Comparison of ENCODE assay signal across 11 cellular contexts in the genomic region with DNA sequence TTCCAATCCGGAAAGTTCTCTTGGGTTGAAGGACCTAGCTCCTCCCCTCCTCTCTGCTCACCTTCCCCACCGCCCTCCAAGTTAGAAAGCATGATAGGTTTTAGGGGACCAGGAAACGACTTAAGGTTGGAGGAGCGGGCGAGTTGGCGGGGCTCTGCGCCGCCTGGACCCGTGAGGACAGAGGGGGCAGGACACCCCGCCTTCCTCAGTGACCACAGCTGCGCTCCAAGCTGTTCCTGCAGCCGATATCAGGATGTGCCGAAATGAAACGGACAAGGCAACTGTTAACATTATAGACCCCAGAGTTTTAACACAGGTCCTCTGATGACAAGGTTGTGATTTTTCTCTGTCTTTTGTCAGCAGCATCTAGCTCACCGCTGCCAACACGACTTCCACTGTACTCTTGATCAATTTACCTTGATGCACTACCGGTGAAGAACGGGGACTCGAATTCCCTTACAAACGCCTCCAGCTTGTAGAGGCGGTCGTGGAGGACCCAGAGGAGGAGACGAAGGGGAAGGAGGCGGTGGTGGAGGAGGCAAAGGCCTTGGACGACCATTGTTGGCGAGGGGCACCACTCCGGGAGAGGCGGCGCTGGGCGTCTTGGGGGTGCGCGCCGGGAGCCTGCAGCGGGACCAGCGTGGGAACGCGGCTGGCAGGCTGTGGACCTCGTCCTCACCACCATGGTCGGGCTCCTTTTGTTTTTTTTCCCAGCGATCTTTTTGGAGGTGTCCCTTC. TPM values are rescaled to one million over a fixed set of nuclear protein-coding genes. Genes with fewer than 3 reads are reported as not detected.
DNase-seq lines count a peak whose midpoint lies in the region; ATAC-seq and TF ChIP-seq lines count a peak whose summit lies in the region.
"Had no signal": no experiment of that assay in that cellular context is flagged by ENCODE, and none has a peak within 500 bp of the region (broad histone marks: within the 10 kb centered on the region; RNA-seq: fewer than 3 reads in every experiment).

A gene (plus strand): TSS at position 228 of the 738 bp plus-strand sequence. CDS start 456 bp downstream, at position 684.

- no peaks in the 10 kb centered on the region for H3K36me3 ChIP-seq in WERI-Rb-1
- H3K36me3 ChIP-seq: lower lobe of right lung had no signal

- peak within 1 kb of the TSS; percentile 40 for H3K4me3 ChIP-seq in WERI-Rb-1 (ENCODE audit: low read depth, low read length)
- H3K4me3 ChIP-seq in fibroblast of the aortic adventitia (ENCODE audit: low read depth, low read length) = peak within 1 kb of the TSS; percentile 39
- H3K4me3 ChIP-seq: lower lobe of right lung had no signal

- ATAC-seq in esophagus mucosa = no peak

- no peak within 1 kb of the TSS for H3K27ac ChIP-seq in WERI-Rb-1
- H3K27ac ChIP-seq: lower lobe of right lung had no signal

- peaks cover 25% of the 10 kb centered on the region for H3K27me3 ChIP-seq in WERI-Rb-1 (ENCODE audit: insufficient read depth, low read depth, severe bottlenecking)

- in situ Hi-C loops in G401 (cut with HindIII; ENCODE audit: low sequenced_read_pairs) = no loop called here

- no peaks in the 10 kb centered on the region for H3K9me3 ChIP-seq in WERI-Rb-1 (ENCODE audit: severe bottlenecking)
- H3K9me3 ChIP-seq: lower lobe of right lung had no signal

- no peak for TF ChIP-seq CTCF in WERI-Rb-1 (IDR thresholded peaks at IDR 0.05; ENCODE audit: low read depth, low read length)
- TF ChIP-seq CTCF in fibroblast of the aortic adventitia (IDR thresholded peaks at IDR 0.05; ENCODE audit: insufficient read depth, low read length) = no peak

- DNase-seq in G401 (ENCODE audit: low spot score) = peak; percentile 71
- DNase-seq in WERI-Rb-1 = peak; percentile 24
- DNase-seq in fibroblast of the aortic adventitia (ENCODE audit: low read depth) = no peak
- no peak for DNase-seq in occipital lobe (lab: John Stamatoyannopoulos, UW)
- DNase-seq in HUDEP-2 (lab: John Stamatoyannopoulos, UW; ENCODE audit: unreplicated experiment in 76 of 76) = no peak
- no peak for DNase-seq in HPDE6-E6E7 (ENCODE audit: extremely low spot score)
- no peak for DNase-seq in HuH-7.5 (ENCODE audit: low spot score)

RNA-seq across cellular contexts. Expression of the gene that starts here (rescaled TPM):
- not detected in 2 replicates for total RNA-seq in G401 (2014; rRNA removed; shearing (Covaris generic))
- total RNA-seq in fibroblast of the aortic adventitia (ENCODE audit: low replicate concordance) (under 0.01 and 0.09 TPM in 2 replicates), occipital lobe (22.3 TPM), esophagus mucosa (not detected)
- total RNA-seq: activated T-helper 2 cell treated with anti-CD3 and anti-CD28 coated beads, Interferon-gamma antibody, Interleukin-2, Interleukin-4, amounts not matched to agents 10 μg/mL and 5 μg/mL and 100 μg/mL, durations not matched to agents 14 hours and 24 hours and 36 hours; T-helper 1 cell treated with Interleukin-12 subunit alpha and Interleukin-12 subunit beta and Interleukin-4 antibody, amounts not matched to agents 30 ng/mL and 1 ng/mL, for 36 hours had no signal

Comparison
In these comparisons a context has a peak if more than half of its experiments do, and no peak if none do; other contexts are left out.
1. RNA of the gene that starts here (total RNA-seq): 22.3 TPM in occipital lobe (single experiment); under 0.01 to 0.09 TPM in fibroblast of the aortic adventitia, not detected in G401 and not detected in esophagus mucosa (single experiment); every median in the first group is over 10 times any median in the second.
2. Peak in DNase-seq in G401; RNA of the gene not detected or under 1 TPM.